In genomic region chr20:33583154-33583553, GRCh38 we compare ENCODE assay signal across 31 cellular contexts.
"Had no signal": no experiment of that assay in that cellular context is flagged by ENCODE, and none has a peak within 500 bp of the region (broad histone marks: within the 10 kb centered on the region; RNA-seq: fewer than 3 reads in every experiment).

No MANE protein-coding gene starts in this region.

- H3K9me3 ChIP-seq: adrenal gland, MG63, Peyer's patch had no signal

- H3K27me3 Mint-ChIP-seq: activated CD4-positive, alpha-beta T cell treated with anti-CD3 and anti-CD28 coated beads, Interleukin-2, amount 10 ng/mL, durations not matched to agents 24 days and 14 days; activated CD8-positive, alpha-beta T cell treated with anti-CD3 and anti-CD28 coated beads for 36 hours; brain had no signal

- H3K9me3 Mint-ChIP-seq: activated CD4-positive, alpha-beta T cell treated with anti-CD3 and anti-CD28 coated beads, Interleukin-2, amount 10 ng/mL, durations not matched to agents 24 days and 14 days; activated CD8-positive, alpha-beta T cell treated with anti-CD3 and anti-CD28 coated beads for 36 hours; activated naive CD4-positive, alpha-beta T cell treated with anti-CD3 and anti-CD28 coated beads for 36 hours; activated naive CD4-positive, alpha-beta T cell treated with anti-CD3 and anti-CD28 coated beads, Interleukin-2, amount 50 U/mL, for 72 hours; activated T-helper 1 cell treated with anti-CD3 and anti-CD28 coated beads, Interleukin-12 subunit alpha, Interleukin-12 subunit beta, Interleukin-2, Interleukin-4 antibody, amounts not matched to agents 30 ng/mL and 10 ng/mL and 1 ng/mL, durations not matched to agents 14 hours and 24 hours and 36 hours had no signal

- H3K27me3 ChIP-seq: adrenal gland, MG63, Peyer's patch had no signal

- FAIRE-seq: astrocyte, bronchial epithelial cell, TTC549 had no signal

- DNase-seq: activated CD4-positive, alpha-beta T cell treated with anti-CD3 and anti-CD28 coated beads, Interleukin-2, amount 10 ng/mL, durations not matched to agents 24 days and 14 days; activated CD4-positive, alpha-beta T cell treated with anti-CD3 and anti-CD28 coated beads, Interleukin-2, amount 50 U/mL, for 4 hours; activated CD8-positive, alpha-beta T cell treated with anti-CD3 and anti-CD28 coated beads for 36 hours; activated gamma-delta T cell treated with Interleukin-2 at 50 U/mL for 16 hours; activated naive CD4-positive, alpha-beta T cell treated with anti-CD3 and anti-CD28 coated beads for 36 hours; activated T-cell treated with anti-CD3 and anti-CD28 coated beads, Interleukin-2, amount 50 U/mL, for 1 hour; adrenal gland; caudate nucleus; cerebellar nuclear complex; Kasumi-1; KBM-7; MG63; NCI-H1092; NCI-H1436 treated with DMSO at 0.1 percent for 48 hours; NCI-H1694 treated with DMSO at 0.1 percent for 48 hours; NCI-H2029 treated with DMSO at 0.1 percent for 48 hours; NCI-H2107; NCI-H2171; NCI-H510A; NCI-H526; NCI-H748 treated with DMSO at 0.1 percent for 48 hours; NK-92 treated with Interleukin-12 subunit alpha and Interleukin-12 subunit beta, amount 100 ng/mL, for 24 hours; PC-3; Right ventricle myocardium superior had no signal

- H3K4me3 Mint-ChIP-seq: activated CD4-positive, alpha-beta T cell treated with anti-CD3 and anti-CD28 coated beads, Interleukin-2, amount 10 ng/mL, durations not matched to agents 24 days and 14 days; activated CD8-positive, alpha-beta T cell treated with anti-CD3 and anti-CD28 coated beads for 36 hours; activated naive CD4-positive, alpha-beta T cell treated with anti-CD3 and anti-CD28 coated beads for 36 hours; activated T-helper 1 cell treated with anti-CD3 and anti-CD28 coated beads, Interleukin-12 subunit alpha, Interleukin-12 subunit beta, Interleukin-2, Interleukin-4 antibody, amounts not matched to agents 30 ng/mL and 10 ng/mL and 1 ng/mL, durations not matched to agents 14 hours and 24 hours and 36 hours; brain had no signal

- H3K4me3 ChIP-seq: adrenal gland, MG63, Peyer's patch had no signal

- H3K27ac ChIP-seq: adrenal gland, Peyer's patch had no signal

- H3K36me3 Mint-ChIP-seq: activated naive CD4-positive, alpha-beta T cell treated with anti-CD3 and anti-CD28 coated beads, Interleukin-2, amount 50 U/mL, for 72 hours had no signal

- H3K4me1 ChIP-seq: adrenal gland, Peyer's patch had no signal

- ATAC-seq: activated CD8-positive, alpha-beta T cell treated with anti-CD3 and anti-CD28 coated beads for 36 hours; activated naive CD4-positive, alpha-beta T cell treated with anti-CD3 and anti-CD28 coated beads, Interleukin-2, amount 50 U/mL, for 72 hours; PC-3 had no signal

- H3K36me3 ChIP-seq: adrenal gland, MG63, Peyer's patch had no signal

- H3K27ac Mint-ChIP-seq: activated CD4-positive, alpha-beta T cell treated with anti-CD3 and anti-CD28 coated beads, Interleukin-2, amount 10 ng/mL, durations not matched to agents 24 days and 14 days; activated CD8-positive, alpha-beta T cell treated with anti-CD3 and anti-CD28 coated beads for 36 hours; activated naive CD4-positive, alpha-beta T cell treated with anti-CD3 and anti-CD28 coated beads for 36 hours; activated naive CD4-positive, alpha-beta T cell treated with anti-CD3 and anti-CD28 coated beads, Interleukin-2, amount 50 U/mL, for 72 hours; activated T-helper 1 cell treated with anti-CD3 and anti-CD28 coated beads, Interleukin-12 subunit alpha, Interleukin-12 subunit beta, Interleukin-2, Interleukin-4 antibody, amounts not matched to agents 30 ng/mL and 10 ng/mL and 1 ng/mL, durations not matched to agents 14 hours and 24 hours and 36 hours; brain had no signal
